ENCODE assay signal across 8 cellular contexts in genomic region chr2:157497603-157498314, GRCh38. TPM values are rescaled to one million over a fixed set of nuclear protein-coding genes. Genes with fewer than 3 reads are reported as not detected.
DNase-seq lines count a peak whose midpoint lies in the region; ATAC-seq and TF ChIP-seq lines count a peak whose summit lies in the region.

No MANE protein-coding gene starts in this region.

- no peak overlapping the region for H3K27ac ChIP-seq in foreskin keratinocyte

- no peak overlapping the region for H3K4me3 Mint-ChIP-seq in T-cell
- H3K4me3 Mint-ChIP-seq in progenitor cell of endocrine pancreas (ENCODE audit: low read depth): no peak overlapping the region

- POLR2A ChIA-PET in T-cell (lab: Charles Lee): interaction anchor here in 1 of 2 donors (0.6 kb wide), 1 partner anchor 15 kb away, joined by 3 read pairs; no protein-coding TSS in a partner anchor

- ATAC-seq in GM18505 (IDR thresholded peaks at IDR 0.05; ENCODE audit: unreplicated experiment): peak; percentile 94
- ATAC-seq in HG02763 (IDR thresholded peaks at IDR 0.05; ENCODE audit: unreplicated experiment): peak; percentile 84
- peak; percentile 79 to 88 (median 88) for ATAC-seq in T-cell (replicated peaks in 1 of 4)
- ATAC-seq in foreskin keratinocyte: peak; percentile 89

- H3K36me3 Mint-ChIP-seq in T-cell: no peaks in the 10 kb centered on the region
- no peaks in the 10 kb centered on the region for H3K36me3 Mint-ChIP-seq in progenitor cell of endocrine pancreas (ENCODE audit: insufficient read depth)

- H3K27me3 Mint-ChIP-seq in T-cell (no peaks in the 10 kb centered on the region), progenitor cell of endocrine pancreas (no peaks in the 10 kb centered on the region)

- TF ChIP-seq CTCF in foreskin keratinocyte (conservative IDR thresholded peaks at IDR 0.05) (peak; percentile 83), progenitor cell of endocrine pancreas (IDR thresholded peaks at IDR 0.05; ENCODE audit: unreplicated experiment) (peak; percentile 91)

- H3K27me3 ChIP-seq in foreskin keratinocyte: peaks cover 13% of the 10 kb centered on the region

- H3K4me1 Mint-ChIP-seq in T-cell: peaks cover 29 to 37% (median 33%) of the 10 kb centered on the region in 3 donors
- H3K4me1 Mint-ChIP-seq in progenitor cell of endocrine pancreas (ENCODE audit: low read depth): no peaks in the 10 kb centered on the region

- H3K9me3 Mint-ChIP-seq in T-cell: no peaks in the 10 kb centered on the region
- H3K9me3 Mint-ChIP-seq in progenitor cell of endocrine pancreas (ENCODE audit: low read depth): no peaks in the 10 kb centered on the region

- no peak overlapping the region for H3K27ac Mint-ChIP-seq in T-cell
- H3K27ac Mint-ChIP-seq in progenitor cell of endocrine pancreas: no peak overlapping the region

- CTCF ChIA-PET in T-cell (lab: Charles Lee): interaction anchor here (0.5 to 1.5 kb wide), 25 partner anchors 9 to 1256 kb away, joined by 3 to 6 read pairs (median 3); partner anchors contain the start of gene ACVR1C (in 1 of the 2)

- H3K4me1 ChIP-seq in foreskin keratinocyte: peaks cover 3% of the 10 kb centered on the region

- DNase-seq in Ammon's horn (ENCODE audit: low spot score): peak; percentile 53
- DNase-seq in NCI-H1105 treated with DMSO at 0.1 percent for 48 hours (lab: John Stamatoyannopoulos, UW): peak; percentile 48
- DNase-seq in T-cell: peak in 3 of 34 experiments; percentile 3 to 7 (median 7)
- no peak for DNase-seq in foreskin keratinocyte
- DNase-seq in progenitor cell of endocrine pancreas (ENCODE audit: low spot score, unreplicated experiment): no peak
- DNase-seq in stimulated activated CD4-positive, alpha-beta T cell treated with anti-CD3 and anti-CD28 coated beads, Interleukin-12 subunit alpha, Interleukin-12 subunit beta, amount 100 ng/mL, for 4 hours: no peak

- TF ChIP-seq POLR2A in GM18505 (IDR thresholded peaks at IDR 0.05; ENCODE audit: borderline replicate concordance, extremely low read depth, insufficient read depth, insufficient read length): no peak

RNA-seq across cellular contexts. Expression of gene CYTIP, which starts 53.9 kb away (rescaled TPM):
- total RNA-seq in T-cell: 100 to 1,000 TPM; 264 to 465 (median 273) TPM
- total RNA-seq in foreskin keratinocyte: not detected in 2 replicates
- not detected in 2 replicates for polyA plus RNA-seq in foreskin keratinocyte
- total RNA-seq in progenitor cell of endocrine pancreas: 0.14 and 0.27 TPM in 2 replicates

Comparison
In these comparisons a context has a peak if more than half of its experiments do, and no peak if none do; other contexts are left out.
1. DNase-seq: peak in Ammon's horn (single experiment) and NCI-H1105 treated with DMSO at 0.1 percent for 48 hours (single experiment); none in foreskin keratinocyte (0 of 2), progenitor cell of endocrine pancreas (single experiment) and stimulated activated CD4-positive, alpha-beta T cell treated with anti-CD3 and anti-CD28 coated beads, Interleukin-12 subunit alpha, Interleukin-12 subunit beta, amount 100 ng/mL, for 4 hours (single experiment).
2. RNA of gene CYTIP, which starts 53.9 kb away (total RNA-seq): 264 to 465 TPM in T-cell; 0.14 to 0.27 TPM in progenitor cell of endocrine pancreas and not detected in foreskin keratinocyte; every median in the first group is over 100 times any median in the second.
3. Peak in every context shown above with its lines, with median percentiles within 50 percentile points of each other: ATAC-seq.